18 cellular contexts compared by ENCODE assay signal in genomic region chrX:30973784-30974427, GRCh38.
"Had no signal": no experiment of that assay in that cellular context is flagged by ENCODE, and none has a peak within 500 bp of the region (broad histone marks: within the 10 kb centered on the region; RNA-seq: fewer than 3 reads in every experiment).

No MANE protein-coding gene starts in this region.

- H3K4me3 Mint-ChIP-seq: activated CD4-positive, alpha-beta T cell treated with anti-CD3 and anti-CD28 coated beads for 36 hours; activated CD8-positive, alpha-beta T cell treated with anti-CD3 and anti-CD28 coated beads, Interleukin-2, amount 10 ng/mL, durations not matched to agents 7 days and 5 days had no signal

- H3K27ac Mint-ChIP-seq: activated CD4-positive, alpha-beta T cell treated with anti-CD3 and anti-CD28 coated beads for 36 hours; activated CD8-positive, alpha-beta T cell treated with anti-CD3 and anti-CD28 coated beads, Interleukin-2, amount 10 ng/mL, durations not matched to agents 7 days and 5 days; immature natural killer cell had no signal

- H3K9me3 Mint-ChIP-seq: immature natural killer cell had no signal

- H3K9me3 ChIP-seq: adrenal gland, gastroesophageal sphincter, stomach, vagina had no signal

- DNase-seq: activated CD4-positive, alpha-beta T cell treated with anti-CD3 and anti-CD28 coated beads for 36 hours; activated CD8-positive, alpha-beta memory T cell treated with anti-CD3 and anti-CD28 coated beads, Interleukin-2, amount 50 U/mL, for 48 hours; activated CD8-positive, alpha-beta T cell treated with anti-CD3 and anti-CD28 coated beads, Interleukin-2, amount 10 ng/mL, durations not matched to agents 7 days and 5 days; activated naive CD4-positive, alpha-beta T cell treated with Interleukin-2 at 50 U/mL for 16 hours; adrenal gland; central memory CD4-positive, alpha-beta T cell; effector memory CD4-positive, alpha-beta T cell; immature natural killer cell; naive thymus-derived CD4-positive, alpha-beta T cell; posterior cingulate gyrus; stimulated activated CD4-positive, alpha-beta T cell treated with anti-CD3 and anti-CD28 coated beads, Interleukin-4, amount 100 ng/mL, for 4 hours; stomach had no signal

- H3K36me3 Mint-ChIP-seq: immature natural killer cell; naive thymus-derived CD4-positive, alpha-beta T cell had no signal

- H3K27ac ChIP-seq: adrenal gland, epithelial cell of prostate, gastroesophageal sphincter, hepatocyte, vagina, VCaP had no signal

- H3K27me3 ChIP-seq: adrenal gland, gastroesophageal sphincter, hepatocyte, vagina had no signal

- H3K36me3 ChIP-seq: adrenal gland, gastroesophageal sphincter, stomach, vagina had no signal

- H3K4me3 ChIP-seq: adrenal gland, gastroesophageal sphincter, hepatocyte, lung, stomach, vagina had no signal

- H3K4me1 ChIP-seq: adrenal gland, gastroesophageal sphincter, vagina had no signal

- H3K4me2 ChIP-seq: hepatocyte had no signal

- H2AFZ ChIP-seq: hepatocyte had no signal
